ENCODE assay signal across 19 cellular contexts in the genomic region with DNA sequence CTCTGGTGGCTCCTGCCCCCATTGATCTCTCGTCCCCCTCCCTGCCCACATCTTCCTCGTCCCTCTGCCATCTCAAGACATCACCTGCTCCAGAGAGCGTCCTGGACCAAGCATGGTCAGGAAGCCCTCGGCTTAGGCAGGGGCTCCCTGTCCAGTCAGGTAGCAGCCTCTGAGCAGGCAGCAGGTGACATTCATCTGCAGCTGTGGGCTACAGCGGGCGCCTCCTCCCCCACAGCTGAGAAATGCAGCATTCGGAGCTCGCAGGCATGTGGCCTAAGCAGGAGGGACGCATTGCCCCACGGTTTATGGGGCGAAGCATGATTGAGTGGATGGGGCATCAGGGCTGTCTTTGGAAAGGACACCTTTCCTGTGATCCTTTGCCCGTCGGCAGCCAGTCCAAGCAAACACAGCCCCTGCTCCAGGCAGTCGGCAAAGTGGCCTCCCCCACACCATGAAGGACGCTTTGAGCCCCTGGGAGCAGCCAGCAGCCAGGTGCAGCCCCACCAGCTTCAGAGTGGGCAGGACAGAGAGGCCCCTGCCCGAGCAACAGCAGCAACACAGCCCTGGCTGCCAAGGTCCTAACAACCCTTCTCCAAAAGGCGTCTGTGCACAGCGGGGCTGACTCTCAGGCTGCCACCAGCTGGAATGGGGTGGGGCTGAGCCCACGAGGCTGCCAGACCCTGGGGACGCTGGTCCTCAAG.
A peak's percentile ranks its signal among the peaks of the same experiment; 100 is the strongest.
DNase-seq lines count a peak whose midpoint lies in the region; ATAC-seq and TF ChIP-seq lines count a peak whose summit lies in the region.
"Had no signal": no experiment of that assay in that cellular context is flagged by ENCODE, and none has a peak within 500 bp of the region (broad histone marks: within the 10 kb centered on the region; RNA-seq: fewer than 3 reads in every experiment).

No MANE protein-coding gene starts in this region.

- intact Hi-C loops in left lung (cut with DNase I) (no loop called here), upper lobe of right lung (cut with DNase I) (no loop called here)

- ATAC-seq in left lung, result no peak
- no peak for ATAC-seq in upper lobe of right lung

- no peaks in the 10 kb centered on the region for H3K27me3 ChIP-seq in BE2C
- peaks cover 0 to 12% of the 10 kb centered on the region in 2 donors for H3K27me3 ChIP-seq in left lung
- H3K27me3 ChIP-seq in upper lobe of right lung, result no peaks in the 10 kb centered on the region
- H3K27me3 ChIP-seq: ascending aorta, ovary had no signal

- no peaks in the 10 kb centered on the region for H3K9me3 ChIP-seq in BE2C
- H3K9me3 ChIP-seq in left lung, result no peaks in the 10 kb centered on the region
- no peaks in the 10 kb centered on the region for H3K9me3 ChIP-seq in upper lobe of right lung
- H3K9me3 ChIP-seq: ascending aorta, ovary had no signal

- H3K36me3 ChIP-seq in BE2C (no peaks in the 10 kb centered on the region), left lung (no peaks in the 10 kb centered on the region), upper lobe of right lung (no peaks in the 10 kb centered on the region)
- H3K36me3 ChIP-seq: ascending aorta, ovary had no signal

- DNase-seq in BE2C (peak; percentile 61), DMS79 treated with DMSO at 0.1 percent for 48 hours (lab: John Stamatoyannopoulos, UW) (peak; percentile 88), NCI-H345 treated with DMSO at 0.1 percent for 48 hours (lab: John Stamatoyannopoulos, UW; ENCODE audit: unreplicated experiment) (peak; percentile 68), left lung (peak; percentile 31 to 53), germinal center (ENCODE audit: low spot score) (no peak), Ammon's horn (ENCODE audit: low spot score) (no peak), upper lobe of right lung (no peak)
- DNase-seq in stimulated activated CD4-positive, alpha-beta T cell treated with anti-CD3 and anti-CD28 coated beads, Interleukin-4, amount 100 ng/mL, for 24 hours, result no peak
- DNase-seq: activated CD4-positive, alpha-beta T cell treated with anti-CD3 and anti-CD28 coated beads, Interleukin-2, amount 10 ng/mL, durations not matched to agents 24 days and 14 days; activated CD8-positive, alpha-beta memory T cell treated with anti-CD3 and anti-CD28 coated beads, Interleukin-2, amount 50 U/mL, for 4 hours; activated naive CD4-positive, alpha-beta T cell treated with anti-CD3 and anti-CD28 coated beads for 36 hours; GF-D8; GOT3; left cardiac atrium; ovary; PC-9; stimulated activated CD4-positive, alpha-beta T cell treated with anti-CD3 and anti-CD28 coated beads, Interleukin-2, amount 100 ng/mL, for 48 hours; substantia nigra had no signal

- no peak overlapping the region for H3K4me3 ChIP-seq in BE2C (ENCODE audit: low read depth, low read length)
- H3K4me3 ChIP-seq in left lung, result no peak overlapping the region
- no peak overlapping the region for H3K4me3 ChIP-seq in upper lobe of right lung
- H3K4me3 ChIP-seq: ascending aorta, ovary, PC-9 had no signal

- no peak overlapping the region for H3K27ac ChIP-seq in left lung
- H3K27ac ChIP-seq in upper lobe of right lung, result no peak overlapping the region
- H3K27ac ChIP-seq: ascending aorta, ovary, PC-9 had no signal

- TF ChIP-seq CTCF in BE2C (IDR thresholded peaks at IDR 0.05; ENCODE audit: low read depth, low read length) (no peak), left lung (IDR thresholded peaks at IDR 0.05) (no peak), upper lobe of right lung (IDR thresholded peaks at IDR 0.05) (no peak)

- H3K4me1 ChIP-seq in BE2C, result peaks cover 31% of the 10 kb centered on the region
- peaks cover 0 to 3% of the 10 kb centered on the region in 2 donors for H3K4me1 ChIP-seq in left lung
- peaks cover 5% of the 10 kb centered on the region for H3K4me1 ChIP-seq in upper lobe of right lung
- H3K4me1 ChIP-seq: ascending aorta had no signal

Comparison
In these comparisons a context has a peak if more than half of its experiments do, and no peak if none do; other contexts are left out.
1. DNase-seq: peak in BE2C (single experiment), DMS79 treated with DMSO at 0.1 percent for 48 hours (single experiment), NCI-H345 treated with DMSO at 0.1 percent for 48 hours (single experiment) and left lung (2 of 2); none in germinal center (single experiment), Ammon's horn (single experiment), upper lobe of right lung (single experiment) and stimulated activated CD4-positive, alpha-beta T cell treated with anti-CD3 and anti-CD28 coated beads, Interleukin-4, amount 100 ng/mL, for 24 hours (single experiment).